Comparison of ENCODE assay signal across 11 cellular contexts in genomic region chr5:61467766-61468482, GRCh38.
DNase-seq lines count a peak whose midpoint lies in the region; ATAC-seq and TF ChIP-seq lines count a peak whose summit lies in the region.
"Had no signal": no experiment of that assay in that cellular context is flagged by ENCODE, and none has a peak within 500 bp of the region (broad histone marks: within the 10 kb centered on the region; RNA-seq: fewer than 3 reads in every experiment).

No MANE protein-coding gene starts in this region.

- DNase-seq in BJ (ENCODE audit: low read depth), result peak; percentile 8
- DNase-seq in LHCN-M2 (ENCODE audit: low read depth), result peak; percentile 23
- DNase-seq in mammary epithelial cell, result peak; percentile 18
- DNase-seq in mesendoderm, result peak; percentile 80
- no peak for DNase-seq in gastrocnemius medialis
- no peak for DNase-seq in NCI-H2171 treated with DMSO at 0.1 percent for 48 hours (lab: John Stamatoyannopoulos, UW)
- DNase-seq in ovary, result no peak
- DNase-seq: C1 segment of cervical spinal cord had no signal

- H3K27me3 ChIP-seq in BJ (ENCODE audit: control insufficient read depth, insufficient read depth, low read length) (no peaks in the 10 kb centered on the region), mammary epithelial cell (ENCODE audit: insufficient read depth, low read length) (no peaks in the 10 kb centered on the region), mesendoderm (ENCODE audit: insufficient read depth, low read length, poor library complexity) (no peaks in the 10 kb centered on the region), gastrocnemius medialis (no peaks in the 10 kb centered on the region), ovary (no peaks in the 10 kb centered on the region)
- H3K27me3 ChIP-seq: neutrophil had no signal

- H3K4me1 ChIP-seq in mammary epithelial cell (ENCODE audit: insufficient read depth, low read length), result no peaks in the 10 kb centered on the region
- H3K4me1 ChIP-seq in mesendoderm (ENCODE audit: control insufficient read depth, low read depth, low read length), result peaks cover 7% of the 10 kb centered on the region
- peaks cover 0 to 4% of the 10 kb centered on the region in 2 donors for H3K4me1 ChIP-seq in gastrocnemius medialis
- peaks cover 10% of the 10 kb centered on the region for H3K4me1 ChIP-seq in ovary (ENCODE audit: insufficient read depth)

- H3K4me2 ChIP-seq in mammary epithelial cell (ENCODE audit: insufficient read depth, low read depth, low read length) (no peak overlapping the region), mesendoderm (ENCODE audit: low read length) (no peak overlapping the region)

- no peak for TF ChIP-seq CTCF in BJ (IDR thresholded peaks at IDR 0.05; ENCODE audit: insufficient read depth, low read depth, low read length)
- TF ChIP-seq CTCF in mammary epithelial cell (conservative IDR thresholded peaks at IDR 0.05 in 1 of 2, IDR thresholded peaks at IDR 0.05 in 1 of 2; ENCODE audit: extremely low read depth in 1 of 2, insufficient read depth in 1 of 2, low read depth in 1 of 2, low read length in 2 of 2), result no peak
- TF ChIP-seq CTCF in gastrocnemius medialis (IDR thresholded peaks at IDR 0.05 in 4 of 5, conservative IDR thresholded peaks at IDR 0.05 in 1 of 5), result no peak
- no peak for TF ChIP-seq CTCF in ovary (IDR thresholded peaks at IDR 0.05)

- peaks cover 77% of the 10 kb centered on the region for H3K79me2 ChIP-seq in mammary epithelial cell (ENCODE audit: insufficient read depth, low read length)
- peaks cover 15% of the 10 kb centered on the region for H3K79me2 ChIP-seq in mesendoderm (ENCODE audit: control insufficient read depth, insufficient read depth, low read length)

- H3K4ac ChIP-seq in mesendoderm (ENCODE audit: low read depth, low read length), result no peak overlapping the region

- no peak for TF ChIP-seq POLR2A in gastrocnemius medialis (IDR thresholded peaks at IDR 0.05)
- TF ChIP-seq POLR2A in ovary (IDR thresholded peaks at IDR 0.05), result no peak

- H3K23ac ChIP-seq in mesendoderm (ENCODE audit: low read length), result no peak overlapping the region

- intact Hi-C loops in mammary epithelial cell (cut with micrococcal nuclease) (no loop called here), gastrocnemius medialis (cut with DNase I; ENCODE audit: low total_unique reads) (no loop called here), ovary (cut with DNase I) (no loop called here)

- no peak overlapping the region for H3K18ac ChIP-seq in mesendoderm (ENCODE audit: low read length)

- H2BK15ac ChIP-seq in mesendoderm (replicated peaks; ENCODE audit: low read depth), result no peak overlapping the region

- no peaks in the 10 kb centered on the region for H3K36me3 ChIP-seq in BJ (ENCODE audit: control insufficient read depth, insufficient read depth, low read length)
- no peaks in the 10 kb centered on the region for H3K36me3 ChIP-seq in mammary epithelial cell (ENCODE audit: insufficient read depth, low read length)
- no peaks in the 10 kb centered on the region for H3K36me3 ChIP-seq in mesendoderm (ENCODE audit: control insufficient read depth, insufficient read depth, low read length)
- H3K36me3 ChIP-seq in gastrocnemius medialis, result no peaks in the 10 kb centered on the region
- H3K36me3 ChIP-seq in ovary, result no peaks in the 10 kb centered on the region
- H3K36me3 ChIP-seq: neutrophil had no signal

- H3K56ac ChIP-seq in mesendoderm (ENCODE audit: low read length), result no peak overlapping the region

- TF ChIP-seq EP300 in ovary (IDR thresholded peaks at IDR 0.05), result no peak

- H4K20me1 ChIP-seq in mammary epithelial cell (ENCODE audit: insufficient read depth, low read length), result no peaks in the 10 kb centered on the region

- no peak overlapping the region for H4K5ac ChIP-seq in mesendoderm (ENCODE audit: low read length)

- POLR2A ChIA-PET in BJ (lab: Charles Lee), result no interaction called here

- H3K4me3 ChIP-seq in BJ (ENCODE audit: low read depth, low read length) (no peak overlapping the region), mammary epithelial cell (replicated peaks in 1 of 3; ENCODE audit: insufficient read depth in 1 of 3, low read depth in 2 of 3, low read length in 3 of 3) (no peak overlapping the region), mesendoderm (ENCODE audit: low read length) (no peak overlapping the region), gastrocnemius medialis (no peak overlapping the region), ovary (no peak overlapping the region)

- no TSS peak for BruUV-seq in mammary epithelial cell (replicated peaks; lab: Mats Ljungman, UMichigan)

- no peak overlapping the region for H3K9ac ChIP-seq in mammary epithelial cell (ENCODE audit: insufficient read depth, low read length)
- H3K9ac ChIP-seq in mesendoderm (ENCODE audit: low read length), result no peak overlapping the region

- in situ Hi-C loops in mammary epithelial cell (cut with MboI; ENCODE audit: low sequenced_read_pairs in 2 of 2), result no loop called here
- in situ Hi-C loops in gastrocnemius medialis (cut with MboI; ENCODE audit: low sequenced_read_pairs in 4 of 4), result no loop called here

- H3K79me1 ChIP-seq in mesendoderm (ENCODE audit: low read length), result peaks cover 18% of the 10 kb centered on the region

- no peak overlapping the region for H2AK5ac ChIP-seq in mesendoderm (ENCODE audit: low read length)

- ATAC-seq in gastrocnemius medialis (no peak), HG02610 (IDR thresholded peaks at IDR 0.05; ENCODE audit: unreplicated experiment) (no peak)
- ATAC-seq: Panc1 had no signal

- H4K8ac ChIP-seq in mesendoderm (ENCODE audit: low read depth, low read length), result no peak overlapping the region

- no peak overlapping the region for H2AFZ ChIP-seq in mammary epithelial cell (ENCODE audit: low read depth, low read length)

- H3K27ac ChIP-seq in mammary epithelial cell (ENCODE audit: insufficient read depth, low read depth, low read length) (no peak overlapping the region), mesendoderm (ENCODE audit: low read depth, low read length) (no peak overlapping the region), gastrocnemius medialis (no peak overlapping the region), ovary (no peak overlapping the region)
- H3K27ac ChIP-seq: neutrophil had no signal

- H3K9me3 ChIP-seq in mammary epithelial cell (replicated peaks; ENCODE audit: insufficient read depth, low read length), result no peaks in the 10 kb centered on the region
- H3K9me3 ChIP-seq in gastrocnemius medialis, result no peaks in the 10 kb centered on the region
- H3K9me3 ChIP-seq in ovary, result no peaks in the 10 kb centered on the region
- H3K9me3 ChIP-seq: neutrophil had no signal

- H2BK120ac ChIP-seq in mesendoderm (ENCODE audit: low read depth, low read length), result no peak overlapping the region

- H2BK5ac ChIP-seq in mesendoderm (ENCODE audit: low read length), result no peak overlapping the region

- CTCF ChIA-PET in BJ (lab: Yijun Ruan, JAX) (interaction anchor here (0.6 kb wide), 1 partner anchor 46 kb away, joined by 4 read pairs; no protein-coding TSS in a partner anchor), mammary epithelial cell (lab: Charles Lee; ENCODE audit: low non-redundant PET) (no interaction called here)

- WGBS in mammary epithelial cell (ENCODE audit: low coverage, missing lambda C conversion rate), result 71% methylated on average over 1 of the region's 2 CpGs
- WGBS in mesendoderm (ENCODE audit: extremely low coverage, insufficient coverage, low lambda C conversion rate), result no CpG with 5 or more reads among the region's 2 CpGs
- 4 to 11% (median 9%) methylated on average over 2 of the region's 2 CpGs for WGBS in ovary, 3 donors

- dilution Hi-C loops in mammary epithelial cell (cut with HindIII; ENCODE audit: low sequenced_read_pairs), result no loop called here

Comparison
In these comparisons a context has a peak if more than half of its experiments do, and no peak if none do; other contexts are left out.
1. DNase-seq: peak in BJ (single experiment), LHCN-M2 (single experiment), mammary epithelial cell (single experiment) and mesendoderm (single experiment); none in gastrocnemius medialis (0 of 2), NCI-H2171 treated with DMSO at 0.1 percent for 48 hours (single experiment) and ovary (0 of 5).